Comparison of ENCODE assay signal across 1 cellular context in the genomic region with DNA sequence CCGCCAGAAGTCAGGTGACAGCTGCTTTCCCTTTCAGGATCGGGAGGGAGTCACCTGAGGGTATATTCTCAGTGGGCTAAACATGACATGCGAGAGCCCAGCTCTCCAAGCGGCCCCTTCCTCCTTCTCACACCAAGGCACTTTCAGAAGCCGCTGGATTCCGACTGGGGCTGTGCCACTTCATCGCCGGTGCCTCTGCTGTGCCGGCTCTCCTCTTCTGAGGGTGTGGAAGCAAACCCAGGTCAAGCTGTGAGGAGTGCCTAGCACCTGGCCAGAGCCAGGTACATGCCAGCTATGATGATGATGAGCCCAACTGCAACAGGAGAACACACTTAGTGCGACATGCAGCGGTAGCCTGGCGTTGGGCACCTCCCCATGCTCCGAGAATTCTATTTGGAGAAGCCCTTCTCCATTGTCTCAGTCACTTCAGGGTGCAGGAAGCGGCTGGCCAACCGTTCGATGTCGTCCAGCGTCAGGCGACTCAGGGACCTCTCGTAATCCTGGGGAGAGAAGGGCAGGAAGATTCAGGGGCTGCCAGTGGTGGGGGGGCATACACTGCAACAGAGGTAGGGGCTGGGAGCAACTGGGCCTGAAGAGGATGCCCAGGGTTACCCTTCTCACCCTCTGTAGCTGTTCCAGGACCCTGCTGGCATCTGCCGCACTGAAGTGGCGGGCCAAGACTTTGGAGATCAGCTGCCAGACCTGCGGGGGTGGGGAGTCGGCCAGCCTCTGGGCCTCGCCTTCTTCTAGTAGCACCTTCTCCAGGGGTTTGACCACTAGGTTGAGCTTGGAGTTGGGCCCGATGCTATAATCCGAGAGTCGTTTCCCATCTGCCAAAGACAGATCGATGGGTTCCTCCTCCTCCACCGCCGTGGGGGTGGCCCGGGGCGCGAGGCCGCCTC.
TF ChIP-seq lines count a peak whose summit lies in the region.

No MANE protein-coding gene starts in this region.

TF ChIP-seq in GM23338, 12 proteins besides CTCF, POLR2A, EP300 and RAD21 (continued from another document):
- TF ChIP-seq, protein P1, sequence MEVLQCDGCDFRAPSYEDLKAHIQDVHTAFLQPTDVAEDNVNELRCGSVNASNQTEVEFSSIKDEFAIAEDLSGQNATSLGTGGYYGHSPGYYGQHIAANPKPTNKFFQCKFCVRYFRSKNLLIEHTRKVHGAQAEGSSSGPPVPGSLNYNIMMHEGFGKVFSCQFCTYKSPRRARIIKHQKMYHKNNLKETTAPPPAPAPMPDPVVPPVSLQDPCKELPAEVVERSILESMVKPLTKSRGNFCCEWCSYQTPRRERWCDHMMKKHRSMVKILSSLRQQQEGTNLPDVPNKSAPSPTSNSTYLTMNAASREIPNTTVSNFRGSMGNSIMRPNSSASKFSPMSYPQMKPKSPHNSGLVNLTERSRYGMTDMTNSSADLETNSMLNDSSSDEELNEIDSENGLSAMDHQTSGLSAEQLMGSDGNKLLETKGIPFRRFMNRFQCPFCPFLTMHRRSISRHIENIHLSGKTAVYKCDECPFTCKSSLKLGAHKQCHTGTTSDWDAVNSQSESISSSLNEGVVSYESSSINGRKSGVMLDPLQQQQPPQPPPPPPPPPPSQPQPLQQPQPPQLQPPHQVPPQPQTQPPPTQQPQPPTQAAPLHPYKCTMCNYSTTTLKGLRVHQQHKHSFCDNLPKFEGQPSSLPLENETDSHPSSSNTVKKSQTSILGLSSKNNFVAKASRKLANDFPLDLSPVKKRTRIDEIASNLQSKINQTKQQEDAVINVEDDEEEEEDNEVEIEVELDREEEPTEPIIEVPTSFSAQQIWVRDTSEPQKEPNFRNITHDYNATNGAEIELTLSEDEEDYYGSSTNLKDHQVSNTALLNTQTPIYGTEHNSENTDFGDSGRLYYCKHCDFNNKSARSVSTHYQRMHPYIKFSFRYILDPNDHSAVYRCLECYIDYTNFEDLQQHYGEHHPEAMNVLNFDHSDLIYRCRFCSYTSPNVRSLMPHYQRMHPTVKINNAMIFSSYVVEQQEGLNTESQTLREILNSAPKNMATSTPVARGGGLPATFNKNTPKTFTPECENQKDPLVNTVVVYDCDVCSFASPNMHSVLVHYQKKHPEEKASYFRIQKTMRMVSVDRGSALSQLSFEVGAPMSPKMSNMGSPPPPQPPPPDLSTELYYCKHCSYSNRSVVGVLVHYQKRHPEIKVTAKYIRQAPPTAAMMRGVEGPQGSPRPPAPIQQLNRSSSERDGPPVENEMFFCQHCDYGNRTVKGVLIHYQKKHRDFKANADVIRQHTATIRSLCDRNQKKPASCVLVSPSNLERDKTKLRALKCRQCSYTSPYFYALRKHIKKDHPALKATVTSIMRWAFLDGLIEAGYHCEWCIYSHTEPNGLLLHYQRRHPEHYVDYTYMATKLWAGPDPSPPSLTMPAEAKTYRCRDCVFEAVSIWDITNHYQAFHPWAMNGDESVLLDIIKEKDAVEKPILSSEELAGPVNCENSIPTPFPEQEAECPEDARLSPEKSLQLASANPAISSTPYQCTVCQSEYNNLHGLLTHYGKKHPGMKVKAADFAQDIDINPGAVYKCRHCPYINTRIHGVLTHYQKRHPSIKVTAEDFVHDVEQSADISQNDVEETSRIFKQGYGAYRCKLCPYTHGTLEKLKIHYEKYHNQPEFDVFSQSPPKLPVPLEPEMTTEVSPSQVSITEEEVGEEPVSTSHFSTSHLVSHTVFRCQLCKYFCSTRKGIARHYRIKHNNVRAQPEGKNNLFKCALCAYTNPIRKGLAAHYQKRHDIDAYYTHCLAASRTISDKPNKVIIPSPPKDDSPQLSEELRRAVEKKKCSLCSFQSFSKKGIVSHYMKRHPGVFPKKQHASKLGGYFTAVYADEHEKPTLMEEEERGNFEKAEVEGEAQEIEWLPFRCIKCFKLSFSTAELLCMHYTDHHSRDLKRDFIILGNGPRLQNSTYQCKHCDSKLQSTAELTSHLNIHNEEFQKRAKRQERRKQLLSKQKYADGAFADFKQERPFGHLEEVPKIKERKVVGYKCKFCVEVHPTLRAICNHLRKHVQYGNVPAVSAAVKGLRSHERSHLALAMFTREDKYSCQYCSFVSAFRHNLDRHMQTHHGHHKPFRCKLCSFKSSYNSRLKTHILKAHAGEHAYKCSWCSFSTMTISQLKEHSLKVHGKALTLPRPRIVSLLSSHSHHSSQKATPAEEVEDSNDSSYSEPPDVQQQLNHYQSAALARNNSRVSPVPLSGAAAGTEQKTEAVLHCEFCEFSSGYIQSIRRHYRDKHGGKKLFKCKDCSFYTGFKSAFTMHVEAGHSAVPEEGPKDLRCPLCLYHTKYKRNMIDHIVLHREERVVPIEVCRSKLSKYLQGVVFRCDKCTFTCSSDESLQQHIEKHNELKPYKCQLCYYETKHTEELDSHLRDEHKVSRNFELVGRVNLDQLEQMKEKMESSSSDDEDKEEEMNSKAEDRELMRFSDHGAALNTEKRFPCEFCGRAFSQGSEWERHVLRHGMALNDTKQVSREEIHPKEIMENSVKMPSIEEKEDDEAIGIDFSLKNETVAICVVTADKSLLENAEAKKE (CRISPR knock-in tag; IDR thresholded peaks at IDR 0.05): no peak
